ENCODE assay signal across 8 cellular contexts in the genomic region with DNA sequence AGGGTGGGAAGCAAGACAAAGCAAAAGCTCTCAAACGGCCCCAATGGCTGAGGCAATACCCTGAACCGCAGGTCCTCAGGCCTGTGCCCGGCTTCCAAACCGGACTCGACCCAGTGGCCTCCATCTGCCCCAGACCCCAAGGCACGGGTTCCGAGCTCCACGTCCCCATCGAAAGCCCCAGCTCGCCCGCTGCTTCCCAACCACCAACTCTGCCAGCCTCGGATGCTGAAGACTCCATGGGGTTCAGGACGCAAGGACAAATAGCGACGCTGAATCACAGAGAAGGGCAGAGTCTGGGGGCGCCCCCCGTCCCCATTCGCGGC. TPM values are rescaled to one million over a fixed set of nuclear protein-coding genes. Genes with fewer than 3 reads are reported as not detected.
DNase-seq lines count a peak whose midpoint lies in the region; ATAC-seq and TF ChIP-seq lines count a peak whose summit lies in the region.

No MANE protein-coding gene starts in this region.

- peak overlapping the region; percentile 61 to 87 (median 70); a peak in 3 of 7 replicates for H3K27ac Mint-ChIP-seq in H9
- peak overlapping the region; percentile 84 for H3K27ac Mint-ChIP-seq in activated B cell treated with CpG ODN at 0.5 μM for 24 hours

- peak overlapping the region; percentile 91 to 92 for H3K4me3 Mint-ChIP-seq in H9
- H3K4me3 Mint-ChIP-seq in activated B cell treated with CpG ODN at 0.5 μM for 24 hours = peak overlapping the region; percentile 90

- no peak overlapping the region for H2BK5ac ChIP-seq in H9 (ENCODE audit: insufficient read length, low read length)

- H3K23me2 ChIP-seq in H9 (ENCODE audit: insufficient read length, low read depth, low read length, poor library complexity, severe bottlenecking) = peaks cover 7% of the 10 kb centered on the region

- H3K4me1 ChIP-seq in H9 (ENCODE audit: insufficient read depth, low read length) (no peaks in the 10 kb centered on the region; the same call in 1 of the 2 replicates), right atrium auricular region (peaks cover 0 to 37% of the 10 kb centered on the region in 2 donors)

- no peak overlapping the region for H3K18ac ChIP-seq in H9 (ENCODE audit: insufficient read length, low read depth, low read length)

- H3T11ph ChIP-seq in H9 (ENCODE audit: low read length) = no peak overlapping the region

- H4K91ac ChIP-seq in H9 (ENCODE audit: insufficient read length, low read depth, low read length) = no peak overlapping the region

- H3K36me3 ChIP-seq in right atrium auricular region = peaks cover 33% of the 10 kb centered on the region

- no peak for ATAC-seq in activated B cell treated with CpG ODN at 0.5 μM for 24 hours (ENCODE audit: low read depth)
- ATAC-seq in HG03571 (IDR thresholded peaks at IDR 0.05; ENCODE audit: unreplicated experiment) = no peak
- ATAC-seq in HG02870 (IDR thresholded peaks at IDR 0.05; ENCODE audit: unreplicated experiment) = no peak

- DNase-seq in H9 (no peak), activated B cell treated with CpG ODN at 0.5 μM for 24 hours (no peak), right atrium auricular region (ENCODE audit: low spot score) (no peak), DMS114 treated with DMSO at 0.1 percent for 48 hours (lab: John Stamatoyannopoulos, UW; ENCODE audit: unreplicated experiment) (no peak)
- no peak for DNase-seq in stimulated activated CD4-positive, alpha-beta T cell treated with anti-CD3 and anti-CD28 coated beads, Interleukin-4, amount 100 ng/mL, for 1 hour

- H4K5ac ChIP-seq in H9 (ENCODE audit: insufficient read length, low read depth, low read length) = no peak overlapping the region

- no peak overlapping the region for H3K56ac ChIP-seq in H9 (ENCODE audit: insufficient read length, low read depth, low read length)

- H3K27me3 ChIP-seq in H9 (ENCODE audit: insufficient read depth, low read length) = no peaks in the 10 kb centered on the region
- H3K27me3 ChIP-seq in right atrium auricular region = no peaks in the 10 kb centered on the region

- POLR2A ChIA-PET in activated B cell treated with CpG ODN at 0.5 μM for 24 hours (lab: Charles Lee) = interaction anchor here (0.5 to 2.9 kb wide), 10 partner anchors 10 to 343 kb away, joined by 3 to 48 read pairs (median 6); a partner anchor contains a TSS

- no peaks in the 10 kb centered on the region for H4K20me1 ChIP-seq in H9 (ENCODE audit: control insufficient read depth, insufficient read depth, insufficient read length)

- intact Hi-C loops in activated B cell treated with CpG ODN at 0.5 μM for 24 hours (cut with micrococcal nuclease) = loop anchor here (2.0 kb wide), 1 partner anchor 56 kb away; no protein-coding TSS in a partner anchor

- no peak overlapping the region for H2AFZ ChIP-seq in H9 (ENCODE audit: low read length)

- peaks cover 11% of the 10 kb centered on the region for H3K79me1 ChIP-seq in H9 (ENCODE audit: insufficient read depth, low read depth, low read length, poor library complexity, severe bottlenecking)

- H3K4me3 ChIP-seq in right atrium auricular region = peak overlapping the region; percentile 91 to 98
- H3K4me3 ChIP-seq in skin epidermis = peak overlapping the region; percentile 88 to 99 (median 93)

- no peak overlapping the region for H4K8ac ChIP-seq in H9 (replicated peaks; ENCODE audit: insufficient read length, low read depth, low read length)

- H3K27me3 Mint-ChIP-seq in H9 (ENCODE audit: low read depth) (no peaks in the 10 kb centered on the region), activated B cell treated with CpG ODN at 0.5 μM for 24 hours (no peaks in the 10 kb centered on the region)

- H3K4me2 ChIP-seq in H9 (ENCODE audit: insufficient read depth, insufficient read length, low read length) = peak overlapping the region; percentile 69

- CTCF ChIA-PET in activated B cell treated with CpG ODN at 0.5 μM for 24 hours (lab: Charles Lee) = interaction anchor here (0.7 kb wide), 1 partner anchor 30 kb away, joined by 5 read pairs; no protein-coding TSS in a partner anchor

- no peak overlapping the region for H3K23ac ChIP-seq in H9 (ENCODE audit: insufficient read length, low read depth, low read length)

- no peak overlapping the region for H2BK12ac ChIP-seq in H9 (ENCODE audit: insufficient read length, low read depth, low read length)

- H3K9me3 Mint-ChIP-seq in H9 = peaks cover 0 to 2% of the 10 kb centered on the region in 2 experiments; a peak in 1 of 5 replicates
- no peaks in the 10 kb centered on the region for H3K9me3 Mint-ChIP-seq in activated B cell treated with CpG ODN at 0.5 μM for 24 hours

- H2BK120ac ChIP-seq in H9 (ENCODE audit: low read depth, low read length, poor library complexity, severe bottlenecking) = no peak overlapping the region

- no CpG with 5 or more reads among the region's 19 CpGs for WGBS in H9 (ENCODE audit: extremely low coverage, insufficient read length, low lambda C conversion rate)

- H3K4me1 Mint-ChIP-seq in H9 = peaks cover 6 to 22% of the 10 kb centered on the region in 2 experiments
- H3K4me1 Mint-ChIP-seq in activated B cell treated with CpG ODN at 0.5 μM for 24 hours = peaks cover 40% of the 10 kb centered on the region

- H3K4ac ChIP-seq in H9 (ENCODE audit: low read depth, low read length) = no peak overlapping the region

- H3K9me3 ChIP-seq in H9 (ENCODE audit: control insufficient read depth, low read depth, low read length) (no peaks in the 10 kb centered on the region), right atrium auricular region (no peaks in the 10 kb centered on the region)

- no peak overlapping the region for H2BK20ac ChIP-seq in H9 (ENCODE audit: low read depth, low read length, poor library complexity, severe bottlenecking)

- TF ChIP-seq CTCF in H9 (conservative IDR thresholded peaks at IDR 0.05) (no peak), activated B cell treated with CpG ODN at 0.5 μM for 24 hours (IDR thresholded peaks at IDR 0.05) (no peak), right atrium auricular region (IDR thresholded peaks at IDR 0.05) (no peak)

- H2AK5ac ChIP-seq in H9 (ENCODE audit: insufficient read length, low read length) = no peak overlapping the region

- H3K27ac ChIP-seq in H9 (ENCODE audit: insufficient read length, low read depth, low read length) (no peak overlapping the region), right atrium auricular region (peak overlapping the region; percentile 76 to 77), skin epidermis (peak overlapping the region; percentile 52 to 96 (median 91))

- H3K36me3 Mint-ChIP-seq in H9 (ENCODE audit: insufficient read depth in 1 of 3, low read depth in 3 of 3) (peaks cover 6 to 32% (median 28%) of the 10 kb centered on the region in 3 experiments; a peak in 6 of 7 replicates), activated B cell treated with CpG ODN at 0.5 μM for 24 hours (ENCODE audit: low read depth) (peaks cover 21% of the 10 kb centered on the region)

- H3K9ac ChIP-seq in H9 (ENCODE audit: extremely low read depth, insufficient read length, low read length) = peak overlapping the region; percentile 90

- H2BK15ac ChIP-seq in H9 (ENCODE audit: low read depth, low read length) = no peak overlapping the region

- peak overlapping the region; percentile 50; the same call in 1 of the 2 replicates for H3K14ac ChIP-seq in H9 (ENCODE audit: insufficient read depth, low read length)

- peaks cover 12% of the 10 kb centered on the region; the same call in 1 of the 2 replicates for H3K79me2 ChIP-seq in H9 (ENCODE audit: insufficient read depth, low read length)

RNA-seq across cellular contexts. Expression of a gene that starts 0.6 kb away (rescaled TPM):
- total RNA-seq in H9 (2021) (261 and 272 TPM in 2 replicates), activated B cell treated with CpG ODN at 0.5 μM for 24 hours (173 and 184 TPM in 2 replicates), right atrium auricular region (100 to 1,000 TPM; 149 to 252 TPM)

RNA-seq across cellular contexts. Expression of a gene that starts 9.2 kb away (rescaled TPM):
- 355 and 363 TPM in 2 replicates for total RNA-seq in H9 (2021)
- total RNA-seq in activated B cell treated with CpG ODN at 0.5 μM for 24 hours = 213 and 218 TPM in 2 replicates
- total RNA-seq in right atrium auricular region = 100 to 1,000 TPM; 404 to 529 TPM

RNA-seq across cellular contexts. Expression of a gene that starts 27.6 kb away (rescaled TPM):
- total RNA-seq in H9 (2021) (35.0 and 39.8 TPM in 2 replicates), activated B cell treated with CpG ODN at 0.5 μM for 24 hours (266 and 312 TPM in 2 replicates), right atrium auricular region (10 to 100 TPM in 1 of 2 donors, 1 to 10 TPM in 1; 5.2 to 12.8 TPM)

RNA-seq across cellular contexts. Expression of a gene that starts 54.7 kb away (rescaled TPM):
- 28.3 and 34.6 TPM in 2 replicates for total RNA-seq in H9 (2021)
- total RNA-seq in activated B cell treated with CpG ODN at 0.5 μM for 24 hours = 164 and 188 TPM in 2 replicates
- 1 to 10 TPM; 4.8 to 5.9 TPM for total RNA-seq in right atrium auricular region
